Comparison of ENCODE assay signal across 23 cellular contexts in the genomic region with DNA sequence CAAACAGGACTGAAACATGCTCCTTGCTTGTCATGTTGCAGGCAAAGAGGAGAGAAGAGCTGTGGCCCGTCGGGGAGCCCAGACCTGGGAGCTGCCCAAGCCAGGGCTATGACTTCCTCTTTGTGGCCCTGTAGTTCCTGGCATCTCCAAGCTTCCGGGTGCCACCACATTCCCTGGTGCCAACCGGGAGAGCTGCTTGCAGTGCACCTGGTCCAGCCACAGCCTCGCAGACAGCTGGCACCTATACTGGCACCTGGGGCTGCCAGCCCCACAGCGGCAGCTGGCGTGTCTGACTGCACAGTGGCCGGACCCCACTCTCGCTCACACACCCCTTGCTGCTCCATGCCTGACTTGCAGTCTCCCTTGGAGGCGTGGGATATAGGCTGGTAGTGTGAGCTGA. TPM values are rescaled to one million over a fixed set of nuclear protein-coding genes. Genes with fewer than 3 reads are reported as not detected.
DNase-seq lines count a peak whose midpoint lies in the region; ATAC-seq and TF ChIP-seq lines count a peak whose summit lies in the region.
"Had no signal": no experiment of that assay in that cellular context is flagged by ENCODE, and none has a peak within 500 bp of the region (broad histone marks: within the 10 kb centered on the region; RNA-seq: fewer than 3 reads in every experiment).

No MANE protein-coding gene starts in this region.

- no peaks in the 10 kb centered on the region for H3K9me3 Mint-ChIP-seq in activated T-cell treated with anti-CD3 and anti-CD28 coated beads, Interleukin-2, amount 50 U/mL, for 72 hours
- H3K9me3 Mint-ChIP-seq in activated T-cell treated with anti-CD3 and anti-CD28 coated beads, Interleukin-2, amount 50 U/mL, for 4 hours: no peaks in the 10 kb centered on the region
- no peaks in the 10 kb centered on the region for H3K9me3 Mint-ChIP-seq in CD8-positive, alpha-beta memory T cell
- H3K9me3 Mint-ChIP-seq in activated CD8-positive, alpha-beta T cell treated with anti-CD3 and anti-CD28 coated beads, Interleukin-2, amount 10 ng/mL, durations not matched to agents 7 days and 5 days (ENCODE audit: insufficient read depth): no peaks in the 10 kb centered on the region
- H3K9me3 Mint-ChIP-seq: brain had no signal

- no peak for DNase-seq in activated T-cell treated with anti-CD3 and anti-CD28 coated beads, Interleukin-2, amount 50 U/mL, for 72 hours
- no peak for DNase-seq in activated T-cell treated with anti-CD3 and anti-CD28 coated beads, Interleukin-2, amount 50 U/mL, for 4 hours
- no peak for DNase-seq in CD8-positive, alpha-beta memory T cell
- DNase-seq in activated CD8-positive, alpha-beta T cell treated with anti-CD3 and anti-CD28 coated beads, Interleukin-2, amount 10 ng/mL, durations not matched to agents 7 days and 5 days: no peak
- DNase-seq in mucosa of descending colon (no peak), NCI-H526 treated with DMSO at 0.1 percent for 48 hours (lab: John Stamatoyannopoulos, UW) (no peak)
- DNase-seq in stimulated activated CD4-positive, alpha-beta T cell treated with anti-CD3 and anti-CD28 coated beads, Interleukin-4, amount 100 ng/mL, for 24 hours: no peak
- DNase-seq: mammary epithelial cell; NCI-H1694 treated with DMSO at 0.1 percent for 48 hours; NCI-H2171 treated with DMSO at 0.1 percent for 48 hours; NCI-H524 treated with DMSO at 0.1 percent for 48 hours; SHP77; spleen; stimulated activated CD4-positive, alpha-beta T cell treated with anti-CD3 and anti-CD28 coated beads, Interleukin-2, amount 100 ng/mL, for 48 hours; stimulated activated naive CD4-positive, alpha-beta T cell treated with Interleukin-2 at 50 U/mL for 16 hours; thyroid gland had no signal

- H3K27me3 ChIP-seq in CD8-positive, alpha-beta memory T cell (ENCODE audit: insufficient read depth, low read length, poor library complexity, severe bottlenecking): no peaks in the 10 kb centered on the region
- H3K27me3 ChIP-seq: BLaER1 treated with 17β-estradiol and CSF1 and Interleukin-3, amounts not matched to agents 10 nM and 100 nM; spleen; thyroid gland had no signal

- peaks cover 3% of the 10 kb centered on the region in 2 donors for H3K36me3 Mint-ChIP-seq in activated T-cell treated with anti-CD3 and anti-CD28 coated beads, Interleukin-2, amount 50 U/mL, for 72 hours (ENCODE audit: insufficient read depth in 2 of 2)
- H3K36me3 Mint-ChIP-seq in activated T-cell treated with anti-CD3 and anti-CD28 coated beads, Interleukin-2, amount 50 U/mL, for 4 hours (ENCODE audit: insufficient read depth): no peaks in the 10 kb centered on the region
- H3K36me3 Mint-ChIP-seq in CD8-positive, alpha-beta memory T cell: peaks cover 0 to 4% (median 0%) of the 10 kb centered on the region in 3 donors
- peaks cover 53% of the 10 kb centered on the region for H3K36me3 Mint-ChIP-seq in activated CD8-positive, alpha-beta T cell treated with anti-CD3 and anti-CD28 coated beads, Interleukin-2, amount 10 ng/mL, durations not matched to agents 7 days and 5 days (ENCODE audit: low read depth)
- H3K36me3 Mint-ChIP-seq: brain had no signal

- intact Hi-C loops in mucosa of descending colon (cut with DNase I, micrococcal nuclease): no loop called here

- H3K27me3 Mint-ChIP-seq in activated T-cell treated with anti-CD3 and anti-CD28 coated beads, Interleukin-2, amount 50 U/mL, for 72 hours (ENCODE audit: low read depth): no peaks in the 10 kb centered on the region
- no peaks in the 10 kb centered on the region for H3K27me3 Mint-ChIP-seq in activated T-cell treated with anti-CD3 and anti-CD28 coated beads, Interleukin-2, amount 50 U/mL, for 4 hours (ENCODE audit: low read depth)
- no peaks in the 10 kb centered on the region for H3K27me3 Mint-ChIP-seq in CD8-positive, alpha-beta memory T cell
- H3K27me3 Mint-ChIP-seq in activated CD8-positive, alpha-beta T cell treated with anti-CD3 and anti-CD28 coated beads, Interleukin-2, amount 10 ng/mL, durations not matched to agents 7 days and 5 days (ENCODE audit: low read depth): no peaks in the 10 kb centered on the region
- H3K27me3 Mint-ChIP-seq: brain had no signal

- CTCF ChIA-PET in CD8-positive, alpha-beta memory T cell (lab: Charles Lee): interaction anchor here (1.1 to 10.1 kb wide), 12 partner anchors 11 to 164 kb away, joined by 3 to 119 read pairs (median 6); partner anchors contain the start of genes EXOC7 and FOXJ1
- CTCF ChIA-PET in activated CD8-positive, alpha-beta T cell treated with anti-CD3 and anti-CD28 coated beads, Interleukin-2, amount 10 ng/mL, durations not matched to agents 7 days and 5 days (lab: Charles Lee): interaction anchor here (2.6 to 9.5 kb wide), 10 partner anchors 8 to 101 kb away, joined by 11 to 205 read pairs (median 71); partner anchors contain the start of gene FOXJ1

- no peak overlapping the region for H3K27ac ChIP-seq in CD8-positive, alpha-beta memory T cell (ENCODE audit: low read depth, low read length)
- H3K27ac ChIP-seq: BLaER1 treated with 17β-estradiol and CSF1 and Interleukin-3, amounts not matched to agents 10 nM and 100 nM; epithelial cell of prostate; HL-60; thyroid gland had no signal

- no peak overlapping the region for H3K4me3 Mint-ChIP-seq in activated T-cell treated with anti-CD3 and anti-CD28 coated beads, Interleukin-2, amount 50 U/mL, for 72 hours
- H3K4me3 Mint-ChIP-seq in activated T-cell treated with anti-CD3 and anti-CD28 coated beads, Interleukin-2, amount 50 U/mL, for 4 hours: no peak overlapping the region
- no peak overlapping the region for H3K4me3 Mint-ChIP-seq in CD8-positive, alpha-beta memory T cell
- no peak overlapping the region for H3K4me3 Mint-ChIP-seq in activated CD8-positive, alpha-beta T cell treated with anti-CD3 and anti-CD28 coated beads, Interleukin-2, amount 10 ng/mL, durations not matched to agents 7 days and 5 days
- H3K4me3 Mint-ChIP-seq: brain had no signal

- TF ChIP-seq CTCF in mucosa of descending colon (IDR thresholded peaks at IDR 0.05): no peak

- no peak overlapping the region for H3K4me3 ChIP-seq in CD8-positive, alpha-beta memory T cell (ENCODE audit: low read length)
- H3K4me3 ChIP-seq in mucosa of descending colon: no peak overlapping the region
- H3K4me3 ChIP-seq: BLaER1 treated with 17β-estradiol and CSF1 and Interleukin-3, amounts not matched to agents 10 nM and 100 nM; spleen; thyroid gland had no signal

- peaks cover 67% of the 10 kb centered on the region for H3K4me1 ChIP-seq in CD8-positive, alpha-beta memory T cell (ENCODE audit: insufficient read depth, low read length)
- no peaks in the 10 kb centered on the region for H3K4me1 ChIP-seq in mucosa of descending colon (ENCODE audit: low read depth)
- H3K4me1 ChIP-seq: thyroid gland had no signal

- no peaks in the 10 kb centered on the region for H3K9me3 ChIP-seq in CD8-positive, alpha-beta memory T cell (ENCODE audit: low read length)
- H3K9me3 ChIP-seq in mucosa of descending colon: no peaks in the 10 kb centered on the region
- H3K9me3 ChIP-seq: spleen, thyroid gland had no signal

- H3K4me1 Mint-ChIP-seq in activated T-cell treated with anti-CD3 and anti-CD28 coated beads, Interleukin-2, amount 50 U/mL, for 72 hours (ENCODE audit: low read depth): peaks cover 54% of the 10 kb centered on the region
- H3K4me1 Mint-ChIP-seq in activated T-cell treated with anti-CD3 and anti-CD28 coated beads, Interleukin-2, amount 50 U/mL, for 4 hours (ENCODE audit: low read depth): peaks cover 55% of the 10 kb centered on the region
- peaks cover 30 to 50% (median 47%) of the 10 kb centered on the region in 3 donors for H3K4me1 Mint-ChIP-seq in CD8-positive, alpha-beta memory T cell
- peaks cover 52% of the 10 kb centered on the region for H3K4me1 Mint-ChIP-seq in activated CD8-positive, alpha-beta T cell treated with anti-CD3 and anti-CD28 coated beads, Interleukin-2, amount 10 ng/mL, durations not matched to agents 7 days and 5 days (ENCODE audit: low read depth)

- ATAC-seq in activated T-cell treated with anti-CD3 and anti-CD28 coated beads, Interleukin-2, amount 50 U/mL, for 72 hours (replicated peaks in 1 of 2): no peak
- no peak for ATAC-seq in activated T-cell treated with anti-CD3 and anti-CD28 coated beads, Interleukin-2, amount 50 U/mL, for 4 hours
- no peak for ATAC-seq in activated CD8-positive, alpha-beta T cell treated with anti-CD3 and anti-CD28 coated beads, Interleukin-2, amount 10 ng/mL, durations not matched to agents 7 days and 5 days
- peak; percentile 39 for ATAC-seq in mucosa of descending colon
- no peak for ATAC-seq in activated CD4-positive, CD25-positive, alpha-beta regulatory T cell treated with anti-CD3 and anti-CD28 coated beads, Interleukin-2, amount 50 U/mL, for 24 hours

- no peaks in the 10 kb centered on the region for H3K36me3 ChIP-seq in CD8-positive, alpha-beta memory T cell (ENCODE audit: insufficient read depth, low read length)
- H3K36me3 ChIP-seq in mucosa of descending colon (ENCODE audit: low read depth): no peaks in the 10 kb centered on the region
- H3K36me3 ChIP-seq: BLaER1 treated with 17β-estradiol and CSF1 and Interleukin-3, amounts not matched to agents 10 nM and 100 nM; spleen; thyroid gland had no signal

- H3K27ac Mint-ChIP-seq in activated T-cell treated with anti-CD3 and anti-CD28 coated beads, Interleukin-2, amount 50 U/mL, for 72 hours: peak overlapping the region; percentile 100
- H3K27ac Mint-ChIP-seq in CD8-positive, alpha-beta memory T cell: peak overlapping the region in 6 of 8 donors; percentile 54 to 88 (median 62)
- peak overlapping the region; percentile 91 for H3K27ac Mint-ChIP-seq in activated CD8-positive, alpha-beta T cell treated with anti-CD3 and anti-CD28 coated beads, Interleukin-2, amount 10 ng/mL, durations not matched to agents 7 days and 5 days
- H3K27ac Mint-ChIP-seq: brain had no signal

- POLR2A ChIA-PET in CD8-positive, alpha-beta memory T cell (lab: Charles Lee): interaction anchor here (0.7 to 1.0 kb wide), 2 partner anchors 94 to 101 kb away, joined by 3 read pairs; no protein-coding TSS in a partner anchor
- POLR2A ChIA-PET in activated CD8-positive, alpha-beta T cell treated with anti-CD3 and anti-CD28 coated beads, Interleukin-2, amount 10 ng/mL, durations not matched to agents 7 days and 5 days (lab: Charles Lee): interaction anchor here (0.6 to 17.6 kb wide), 5 partner anchors 20 to 149 kb away, joined by 4 to 722 read pairs (median 23); partner anchors contain the start of gene UBALD2

RNA-seq across cellular contexts. Expression of gene FOXJ1, which starts 37.1 kb away (rescaled TPM):
- 1 to 10 TPM; 1.4 to 1.5 TPM for total RNA-seq in activated T-cell treated with anti-CD3 and anti-CD28 coated beads, Interleukin-2, amount 50 U/mL, for 72 hours
- 1 to 10 TPM in 2 of 3 donors, under 1 TPM in 1; 0.71 to 2.8 (median 1.8) TPM for total RNA-seq in activated T-cell treated with anti-CD3 and anti-CD28 coated beads, Interleukin-2, amount 50 U/mL, for 4 hours
- under 1 TPM; 0.64 to 0.94 TPM for total RNA-seq in CD8-positive, alpha-beta memory T cell
- polyA plus RNA-seq in CD8-positive, alpha-beta memory T cell: 0.68 TPM
- total RNA-seq in activated CD8-positive, alpha-beta T cell treated with anti-CD3 and anti-CD28 coated beads, Interleukin-2, amount 10 ng/mL, durations not matched to agents 7 days and 5 days: 1 to 10 TPM; 8.7 to 9.1 TPM
- total RNA-seq in mucosa of descending colon: 1 to 10 TPM in 1 of 3 donors, under 1 TPM in 2; 0.16 to 2.2 (median 0.52) TPM
- total RNA-seq: LHCN-M2, mammary epithelial cell, myocyte had no signal
- polyA plus RNA-seq: mammary epithelial cell had no signal
